In the genomic region with DNA sequence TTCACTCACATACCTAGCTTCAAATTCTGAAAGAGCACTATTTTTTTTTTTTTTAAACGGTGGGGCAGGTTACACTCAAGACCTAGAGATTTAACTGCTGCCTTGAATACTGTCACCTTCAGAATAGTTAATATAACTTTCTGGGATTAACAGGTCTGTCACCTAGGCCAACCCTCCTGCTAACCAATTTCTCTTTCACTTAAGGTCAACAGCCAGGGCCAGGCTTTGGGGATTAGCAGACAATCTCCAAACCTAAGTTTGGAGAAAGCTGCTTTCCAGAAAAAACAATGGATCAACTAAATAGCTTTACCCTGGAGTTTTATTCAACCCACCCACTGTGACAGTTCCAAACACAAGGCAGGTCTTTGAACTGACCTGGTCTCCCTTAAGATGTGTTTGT, we compare ENCODE assay signal across 19 cellular contexts.
A peak's percentile ranks its signal among the peaks of the same experiment; 100 is the strongest.
DNase-seq lines count a peak whose midpoint lies in the region; ATAC-seq, FAIRE-seq and TF ChIP-seq lines count a peak whose summit lies in the region.
"Had no signal": no experiment of that assay in that cellular context is flagged by ENCODE, and none has a peak within 500 bp of the region (broad histone marks: within the 10 kb centered on the region; RNA-seq: fewer than 3 reads in every experiment).

No MANE protein-coding gene starts in this region.

- no peaks in the 10 kb centered on the region for H3K36me3 ChIP-seq in WERI-Rb-1
- H3K36me3 ChIP-seq in endodermal cell (ENCODE audit: control insufficient read depth, insufficient read depth, low read length) = no peaks in the 10 kb centered on the region
- no peaks in the 10 kb centered on the region for H3K36me3 ChIP-seq in mesendoderm (ENCODE audit: control insufficient read depth, insufficient read depth, low read length)
- no peaks in the 10 kb centered on the region for H3K36me3 ChIP-seq in pancreas

- no peaks in the 10 kb centered on the region for H3K9me3 ChIP-seq in WERI-Rb-1 (ENCODE audit: severe bottlenecking)
- no peaks in the 10 kb centered on the region for H3K9me3 ChIP-seq in endodermal cell (ENCODE audit: control insufficient read depth, low read length)
- no peaks in the 10 kb centered on the region for H3K9me3 ChIP-seq in pancreas
- H3K9me3 ChIP-seq: BLaER1 treated with 17β-estradiol and CSF1 and Interleukin-3, amounts not matched to agents 10 nM and 100 nM had no signal

- H3K27ac ChIP-seq in WERI-Rb-1 = no peak overlapping the region
- no peak overlapping the region for H3K27ac ChIP-seq in endodermal cell (ENCODE audit: low read depth, low read length)
- H3K27ac ChIP-seq in mesendoderm (ENCODE audit: low read depth, low read length) = no peak overlapping the region
- H3K27ac ChIP-seq in pancreas = no peak overlapping the region
- H3K27ac ChIP-seq: BLaER1 treated with 17β-estradiol and CSF1 and Interleukin-3, amounts not matched to agents 10 nM and 100 nM had no signal

- H3K36me3 Mint-ChIP-seq in endodermal cell (ENCODE audit: low read depth) = peaks cover 9% of the 10 kb centered on the region
- H3K36me3 Mint-ChIP-seq: CD8-positive, alpha-beta T cell had no signal

- H2BK5ac ChIP-seq in mesendoderm (ENCODE audit: low read length) = no peak overlapping the region

- TF ChIP-seq CTCF in WERI-Rb-1 (IDR thresholded peaks at IDR 0.05; ENCODE audit: low read depth, low read length) = no peak
- TF ChIP-seq CTCF in endodermal cell (conservative IDR thresholded peaks at IDR 0.05) = no peak
- no peak for TF ChIP-seq CTCF in pancreas (IDR thresholded peaks at IDR 0.05)

- no peaks in the 10 kb centered on the region for H3K79me1 ChIP-seq in mesendoderm (ENCODE audit: low read length)

- H2BK120ac ChIP-seq in mesendoderm (ENCODE audit: low read depth, low read length) = no peak overlapping the region

- H4K5ac ChIP-seq in mesendoderm (ENCODE audit: low read length) = no peak overlapping the region

- no peak overlapping the region for H3K18ac ChIP-seq in mesendoderm (ENCODE audit: low read length)

- no peaks in the 10 kb centered on the region for H3K9me3 Mint-ChIP-seq in endodermal cell
- H3K9me3 Mint-ChIP-seq: CD8-positive, alpha-beta T cell had no signal

- peaks cover 29% of the 10 kb centered on the region for H3K4me1 Mint-ChIP-seq in endodermal cell

- no peak overlapping the region for H3K4me3 ChIP-seq in WERI-Rb-1 (ENCODE audit: low read depth, low read length)
- H3K4me3 ChIP-seq in endodermal cell (ENCODE audit: low read length) = no peak overlapping the region
- no peak overlapping the region for H3K4me3 ChIP-seq in mesendoderm (ENCODE audit: low read length)
- no peak overlapping the region for H3K4me3 ChIP-seq in pancreas
- H3K4me3 ChIP-seq: BLaER1 treated with 17β-estradiol and CSF1 and Interleukin-3, amounts not matched to agents 10 nM and 100 nM; GM12878 had no signal

- intact Hi-C loops in pancreas (cut with DNase I) = no loop called here

- H3K79me2 ChIP-seq in mesendoderm (ENCODE audit: control insufficient read depth, insufficient read depth, low read length) = no peaks in the 10 kb centered on the region

- H3K27me3 Mint-ChIP-seq in endodermal cell (ENCODE audit: insufficient read depth) = peaks cover 13% of the 10 kb centered on the region
- H3K27me3 Mint-ChIP-seq: B cell had no signal

- no peak overlapping the region for H3K23ac ChIP-seq in mesendoderm (ENCODE audit: low read length)

- H3K4me1 ChIP-seq in endodermal cell (ENCODE audit: control insufficient read depth, insufficient read depth, low read length) = peaks cover 6% of the 10 kb centered on the region
- H3K4me1 ChIP-seq in mesendoderm (ENCODE audit: control insufficient read depth, low read depth, low read length) = peaks cover 2% of the 10 kb centered on the region
- H3K4me1 ChIP-seq in pancreas = peaks cover 4 to 11% (median 10%) of the 10 kb centered on the region in 3 donors

- H3K4me3 Mint-ChIP-seq in endodermal cell = no peak overlapping the region
- H3K4me3 Mint-ChIP-seq: B cell; CD8-positive, alpha-beta T cell; HFFc6 had no signal

- WGBS in endodermal cell (ENCODE audit: insufficient coverage in 1 of 2, insufficient read length in 1 of 2), 2 experiments = 65 to 75% methylated on average over 1 of the region's 1 CpG
- WGBS in mesendoderm (ENCODE audit: extremely low coverage, insufficient coverage, low lambda C conversion rate) = no CpG with 5 or more reads among the region's 1 CpG
- 15 to 17% methylated on average over 1 of the region's 1 CpG for WGBS in pancreas, 2 donors

- H2AK5ac ChIP-seq in mesendoderm (ENCODE audit: low read length) = no peak overlapping the region

- no peak for FAIRE-seq in pancreas (lab: Jason Lieb, UNC)
- FAIRE-seq: GM12878 had no signal

- H4K8ac ChIP-seq in mesendoderm (ENCODE audit: low read depth, low read length) = no peak overlapping the region

- no peak overlapping the region for H3K9ac ChIP-seq in endodermal cell (ENCODE audit: extremely low read depth, low read length, poor library complexity, severe bottlenecking)
- no peak overlapping the region for H3K9ac ChIP-seq in mesendoderm (ENCODE audit: low read length)
- H3K9ac ChIP-seq: BLaER1 treated with 17β-estradiol and CSF1 and Interleukin-3, amounts not matched to agents 10 nM and 100 nM had no signal

- H3K27ac Mint-ChIP-seq in endodermal cell = no peak overlapping the region
- H3K27ac Mint-ChIP-seq: B cell; CD8-positive, alpha-beta T cell; HFFc6 had no signal

- DNase-seq in WERI-Rb-1 (peak; percentile 15), endodermal cell (peak; percentile 64), mesendoderm (peak; percentile 74), pancreas (no peak), NCI-H2029 treated with DMSO at 0.1 percent for 48 hours (lab: John Stamatoyannopoulos, UW) (no peak), DMS 273 treated with DMSO at 0.1 percent for 48 hours (lab: John Stamatoyannopoulos, UW) (no peak)
- DNase-seq: Calu3; CD8-positive, alpha-beta T cell; DMS53; DND-41; EL; GOT3; H7; HFFc6 had no signal

- ATAC-seq in pancreas (peak; percentile 23 to 75 (median 65)), HG03439 (IDR thresholded peaks at IDR 0.05; ENCODE audit: unreplicated experiment) (no peak)
- ATAC-seq: CD8-positive, alpha-beta T cell; GM12878; HCT116 had no signal

- H2BK15ac ChIP-seq in mesendoderm (replicated peaks; ENCODE audit: low read depth) = no peak overlapping the region

- H3K27me3 ChIP-seq in WERI-Rb-1 (ENCODE audit: insufficient read depth, low read depth, severe bottlenecking) = no peaks in the 10 kb centered on the region
- H3K27me3 ChIP-seq in endodermal cell (ENCODE audit: control insufficient read depth, insufficient read depth, low read length, poor library complexity, severe bottlenecking) = peaks cover 20% of the 10 kb centered on the region
- H3K27me3 ChIP-seq in mesendoderm (ENCODE audit: insufficient read depth, low read length, poor library complexity) = no peaks in the 10 kb centered on the region
- H3K27me3 ChIP-seq in pancreas = no peaks in the 10 kb centered on the region
- H3K27me3 ChIP-seq: BLaER1 treated with 17β-estradiol and CSF1 and Interleukin-3, amounts not matched to agents 10 nM and 100 nM had no signal

- H3K56ac ChIP-seq in mesendoderm (ENCODE audit: low read length) = no peak overlapping the region

- H3K4ac ChIP-seq in mesendoderm (ENCODE audit: low read depth, low read length) = no peak overlapping the region

- no peak overlapping the region for H3K4me2 ChIP-seq in mesendoderm (ENCODE audit: low read length)
- H3K4me2 ChIP-seq: BLaER1 treated with 17β-estradiol and CSF1 and Interleukin-3, amounts not matched to agents 10 nM and 100 nM had no signal

Comparison
In these comparisons a context has a peak if more than half of its experiments do, and no peak if none do; other contexts are left out.
1. DNase-seq: peak in WERI-Rb-1 (single experiment), endodermal cell (single experiment) and mesendoderm (single experiment); none in pancreas (0 of 6), NCI-H2029 treated with DMSO at 0.1 percent for 48 hours (single experiment) and DMS 273 treated with DMSO at 0.1 percent for 48 hours (single experiment).